In the genomic region with DNA sequence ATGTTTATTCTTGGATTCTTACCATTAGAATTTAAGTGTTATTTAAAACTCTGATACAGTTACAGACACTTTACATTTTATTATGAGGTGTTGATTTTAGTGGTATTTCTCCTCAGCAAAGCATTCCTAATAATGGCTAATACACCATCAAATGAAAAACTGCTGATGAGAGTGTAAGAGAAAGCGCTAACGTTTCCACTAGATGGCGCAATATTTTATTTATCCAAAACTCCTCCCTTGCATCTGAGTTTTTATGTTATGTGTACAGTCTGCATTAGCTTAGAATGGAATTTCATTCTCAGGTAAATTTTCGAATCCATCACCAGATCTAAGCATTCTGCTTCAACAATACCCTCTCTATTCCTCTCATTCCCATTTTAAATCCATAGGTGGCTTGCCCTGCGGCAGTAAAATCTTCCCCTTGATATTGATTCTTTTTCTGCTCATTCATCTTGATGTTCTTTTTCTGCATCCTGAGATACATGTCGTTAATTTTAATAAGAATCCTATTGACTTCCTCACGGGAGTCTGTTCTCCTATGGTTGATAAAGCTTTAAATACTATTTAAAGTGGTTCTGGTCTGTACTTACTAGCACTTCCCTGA, we compare ENCODE assay signal across 8 cellular contexts. TPM values are rescaled to one million over a fixed set of nuclear protein-coding genes. Genes with fewer than 3 reads are reported as not detected.
DNase-seq lines count a peak whose midpoint lies in the region; ATAC-seq and TF ChIP-seq lines count a peak whose summit lies in the region.

No MANE protein-coding gene starts in this region.

- H3K27me3 Mint-ChIP-seq in activated CD8-positive, alpha-beta memory T cell treated with anti-CD3 and anti-CD28 coated beads, Interleukin-2, amount 10 ng/mL, durations not matched to agents 7 days and 5 days: peaks cover 17% of the 10 kb centered on the region
- H3K27me3 Mint-ChIP-seq in H9 (ENCODE audit: low read depth): no peaks in the 10 kb centered on the region

- no peaks in the 10 kb centered on the region for H3K27me3 ChIP-seq in H9 (ENCODE audit: insufficient read depth, low read length)
- no peaks in the 10 kb centered on the region for H3K27me3 ChIP-seq in trophoblast cell (ENCODE audit: insufficient read depth, low read length)

- no peak overlapping the region for H4K5ac ChIP-seq in H9 (ENCODE audit: insufficient read length, low read depth, low read length)

- H2AK5ac ChIP-seq in H9 (ENCODE audit: insufficient read length, low read length) (no peak overlapping the region), trophoblast cell (ENCODE audit: low read length) (no peak overlapping the region)

- no peaks in the 10 kb centered on the region for H3K79me1 ChIP-seq in H9 (ENCODE audit: insufficient read depth, low read depth, low read length, poor library complexity, severe bottlenecking)
- H3K79me1 ChIP-seq in trophoblast cell (ENCODE audit: low read length): no peaks in the 10 kb centered on the region

- no peaks in the 10 kb centered on the region for H3K79me2 ChIP-seq in H9 (ENCODE audit: insufficient read depth, low read length)
- H3K79me2 ChIP-seq in trophoblast cell (ENCODE audit: control insufficient read depth, insufficient read depth, low read length, poor library complexity): no peaks in the 10 kb centered on the region

- H3K4me3 Mint-ChIP-seq in activated CD8-positive, alpha-beta memory T cell treated with anti-CD3 and anti-CD28 coated beads, Interleukin-2, amount 10 ng/mL, durations not matched to agents 7 days and 5 days: no peak overlapping the region
- no peak overlapping the region for H3K4me3 Mint-ChIP-seq in H9

- no peak overlapping the region for H4K12ac ChIP-seq in trophoblast cell (ENCODE audit: low read depth, low read length)

- H3K18ac ChIP-seq in H9 (ENCODE audit: insufficient read length, low read depth, low read length): no peak overlapping the region
- H3K18ac ChIP-seq in trophoblast cell (ENCODE audit: low read length): no peak overlapping the region

- no peak overlapping the region for H4K8ac ChIP-seq in H9 (replicated peaks; ENCODE audit: insufficient read length, low read depth, low read length)
- H4K8ac ChIP-seq in trophoblast cell (ENCODE audit: low read depth, low read length): no peak overlapping the region

- no peak overlapping the region for H3K4me2 ChIP-seq in H9 (ENCODE audit: insufficient read depth, insufficient read length, low read length)
- no peak overlapping the region for H3K4me2 ChIP-seq in trophoblast cell (ENCODE audit: low read length)

- CTCF ChIA-PET in activated CD8-positive, alpha-beta memory T cell treated with anti-CD3 and anti-CD28 coated beads, Interleukin-2, amount 10 ng/mL, durations not matched to agents 7 days and 5 days (lab: Charles Lee): interaction anchor here (0.8 to 5.9 kb wide), 9 partner anchors 10 to 285 kb away, joined by 3 to 139 read pairs (median 5); a partner anchor contains a TSS

- TF ChIP-seq CTCF in H9 (conservative IDR thresholded peaks at IDR 0.05) (peak; percentile 80), LNCAP (IDR thresholded peaks at IDR 0.05) (peak; percentile 58), fibroblast of the aortic adventitia (IDR thresholded peaks at IDR 0.05; ENCODE audit: insufficient read depth, low read length) (peak; percentile 56)

- no peak overlapping the region for H3K23ac ChIP-seq in H9 (ENCODE audit: insufficient read length, low read depth, low read length)
- H3K23ac ChIP-seq in trophoblast cell (ENCODE audit: low read length): no peak overlapping the region

- H3K27ac ChIP-seq in H9 (ENCODE audit: insufficient read length, low read depth, low read length): no peak overlapping the region
- no peak overlapping the region for H3K27ac ChIP-seq in trophoblast cell (ENCODE audit: low read depth, low read length)

- WGBS in H9 (ENCODE audit: extremely low coverage, insufficient read length, low lambda C conversion rate): no CpG with 5 or more reads among the region's 7 CpGs
- WGBS in trophoblast cell (ENCODE audit: extremely low coverage, insufficient coverage, insufficient read length): 100% methylated on average over 1 of the region's 7 CpGs

- H4K91ac ChIP-seq in H9 (ENCODE audit: insufficient read length, low read depth, low read length) (no peak overlapping the region), trophoblast cell (ENCODE audit: low read depth, low read length) (no peak overlapping the region)

- no peak overlapping the region for H3T11ph ChIP-seq in H9 (ENCODE audit: low read length)

- no peaks in the 10 kb centered on the region for H3K9me3 Mint-ChIP-seq in activated CD8-positive, alpha-beta memory T cell treated with anti-CD3 and anti-CD28 coated beads, Interleukin-2, amount 10 ng/mL, durations not matched to agents 7 days and 5 days (ENCODE audit: low read depth)
- no peaks in the 10 kb centered on the region for H3K9me3 Mint-ChIP-seq in H9

- H3K4me1 ChIP-seq in H9 (ENCODE audit: insufficient read depth, low read length) (no peaks in the 10 kb centered on the region), trophoblast cell (ENCODE audit: control insufficient read depth in 1 of 2, insufficient read depth in 2 of 2, low read length in 2 of 2) (no peaks in the 10 kb centered on the region)

- H2BK15ac ChIP-seq in H9 (ENCODE audit: low read depth, low read length): no peak overlapping the region

- peaks cover under 1% of the 10 kb centered on the region for H3K36me3 Mint-ChIP-seq in activated CD8-positive, alpha-beta memory T cell treated with anti-CD3 and anti-CD28 coated beads, Interleukin-2, amount 10 ng/mL, durations not matched to agents 7 days and 5 days
- H3K36me3 Mint-ChIP-seq in H9 (ENCODE audit: insufficient read depth in 1 of 3, low read depth in 3 of 3): no peaks in the 10 kb centered on the region

- H2BK12ac ChIP-seq in H9 (ENCODE audit: insufficient read length, low read depth, low read length) (no peak overlapping the region), trophoblast cell (ENCODE audit: low read length) (no peak overlapping the region)

- H4K20me1 ChIP-seq in H9 (ENCODE audit: control insufficient read depth, insufficient read depth, insufficient read length): no peaks in the 10 kb centered on the region

- no peaks in the 10 kb centered on the region for H3K36me3 ChIP-seq in trophoblast cell (ENCODE audit: control insufficient read depth in 1 of 2, insufficient read depth in 2 of 2, low read length in 2 of 2)

- ATAC-seq in activated CD8-positive, alpha-beta memory T cell treated with anti-CD3 and anti-CD28 coated beads, Interleukin-2, amount 10 ng/mL, durations not matched to agents 7 days and 5 days: peak; percentile 89
- no peak for ATAC-seq in GM19023 (IDR thresholded peaks at IDR 0.05; ENCODE audit: unreplicated experiment)

- H2BK120ac ChIP-seq in H9 (ENCODE audit: low read depth, low read length, poor library complexity, severe bottlenecking): no peak overlapping the region
- H2BK120ac ChIP-seq in trophoblast cell (ENCODE audit: insufficient read depth, low read length, poor library complexity): no peak overlapping the region

- H3K27ac Mint-ChIP-seq in activated CD8-positive, alpha-beta memory T cell treated with anti-CD3 and anti-CD28 coated beads, Interleukin-2, amount 10 ng/mL, durations not matched to agents 7 days and 5 days: no peak overlapping the region
- no peak overlapping the region for H3K27ac Mint-ChIP-seq in H9

- peaks cover 16% of the 10 kb centered on the region for H3K4me1 Mint-ChIP-seq in activated CD8-positive, alpha-beta memory T cell treated with anti-CD3 and anti-CD28 coated beads, Interleukin-2, amount 10 ng/mL, durations not matched to agents 7 days and 5 days
- no peaks in the 10 kb centered on the region for H3K4me1 Mint-ChIP-seq in H9

- H3K9ac ChIP-seq in H9 (ENCODE audit: extremely low read depth, insufficient read length, low read length) (no peak overlapping the region), trophoblast cell (ENCODE audit: low read length) (no peak overlapping the region)

- H2AFZ ChIP-seq in H9 (ENCODE audit: low read length): no peak overlapping the region
- H2AFZ ChIP-seq in trophoblast cell (ENCODE audit: insufficient read depth, low read length, poor library complexity): no peak overlapping the region

- H3K4ac ChIP-seq in H9 (ENCODE audit: low read depth, low read length) (no peak overlapping the region), trophoblast cell (ENCODE audit: low read depth, low read length) (no peak overlapping the region)

- H3K56ac ChIP-seq in H9 (ENCODE audit: insufficient read length, low read depth, low read length): no peak overlapping the region

- H3K14ac ChIP-seq in H9 (ENCODE audit: insufficient read depth, low read length) (no peak overlapping the region), trophoblast cell (ENCODE audit: low read length) (no peak overlapping the region)

- no peak overlapping the region for H2BK20ac ChIP-seq in H9 (ENCODE audit: low read depth, low read length, poor library complexity, severe bottlenecking)

- H3K23me2 ChIP-seq in H9 (ENCODE audit: insufficient read length, low read depth, low read length, poor library complexity, severe bottlenecking): no peaks in the 10 kb centered on the region

- DNase-seq in activated CD8-positive, alpha-beta memory T cell treated with anti-CD3 and anti-CD28 coated beads, Interleukin-2, amount 10 ng/mL, durations not matched to agents 7 days and 5 days: no peak
- no peak for DNase-seq in activated CD8-positive, alpha-beta memory T cell treated with anti-CD3 and anti-CD28 coated beads for 24 hours
- DNase-seq in H9 (no peak), SK-N-DZ (ENCODE audit: low spot score) (peak; percentile 34), fibroblast of the aortic adventitia (ENCODE audit: low read depth) (peak; percentile 71), trophoblast cell (peak; percentile 35 to 85)

- H3K4me3 ChIP-seq in fibroblast of the aortic adventitia (ENCODE audit: low read depth, low read length): no peak overlapping the region
- no peak overlapping the region for H3K4me3 ChIP-seq in trophoblast cell (ENCODE audit: low read depth, low read length)

- H3K9me3 ChIP-seq in H9 (ENCODE audit: control insufficient read depth, low read depth, low read length) (no peaks in the 10 kb centered on the region), trophoblast cell (ENCODE audit: insufficient read depth, low read depth, low read length) (no peaks in the 10 kb centered on the region)

- H2BK5ac ChIP-seq in H9 (ENCODE audit: insufficient read length, low read length) (no peak overlapping the region), trophoblast cell (ENCODE audit: low read depth, low read length, poor library complexity) (no peak overlapping the region)

RNA-seq across cellular contexts. Expression of a gene that starts 53.9 kb away (rescaled TPM):
- 10 to 100 TPM; 33.5 to 37.5 TPM for total RNA-seq in activated CD8-positive, alpha-beta memory T cell treated with anti-CD3 and anti-CD28 coated beads, Interleukin-2, amount 10 ng/mL, durations not matched to agents 7 days and 5 days
- total RNA-seq in H9 (2021) (60.1 and 61.5 TPM in 2 replicates), fibroblast of the aortic adventitia (ENCODE audit: low replicate concordance) (34.2 and 55.8 TPM in 2 replicates)
- 87.2 and 89.8 TPM in 2 replicates for polyA plus RNA-seq in SK-N-DZ (2014; cell fraction: cytosol; rRNA removed)
- 80.3 and 91.9 TPM in 2 replicates for polyA plus RNA-seq in SK-N-DZ (2014; cell fraction: nucleus; rRNA removed)
- polyA plus RNA-seq in trophoblast cell (2013): 38.2 and 41.0 TPM in 2 replicates

RNA-seq across cellular contexts. Expression of a gene that starts 54.1 kb away (rescaled TPM):
- total RNA-seq in activated CD8-positive, alpha-beta memory T cell treated with anti-CD3 and anti-CD28 coated beads, Interleukin-2, amount 10 ng/mL, durations not matched to agents 7 days and 5 days: 1 to 10 TPM; 1.8 to 1.9 TPM
- total RNA-seq in H9 (2021) (4.0 and 4.7 TPM in 2 replicates), fibroblast of the aortic adventitia (ENCODE audit: low replicate concordance) (1.6 and 2.3 TPM in 2 replicates)
- 1.4 and 4.2 TPM in 2 replicates for polyA plus RNA-seq in SK-N-DZ (2014; cell fraction: cytosol; rRNA removed)
- polyA plus RNA-seq in SK-N-DZ (2014; cell fraction: nucleus; rRNA removed): 11.8 and 17.5 TPM in 2 replicates
- 2.2 and 2.4 TPM in 2 replicates for polyA plus RNA-seq in trophoblast cell (2013)

Comparison
In these comparisons a context has a peak if more than half of its experiments do, and no peak if none do; other contexts are left out.
1. DNase-seq: peak in SK-N-DZ (single experiment), fibroblast of the aortic adventitia (single experiment) and trophoblast cell (2 of 2); none in activated CD8-positive, alpha-beta memory T cell treated with anti-CD3 and anti-CD28 coated beads, Interleukin-2, amount 10 ng/mL, durations not matched to agents 7 days and 5 days (single experiment), activated CD8-positive, alpha-beta memory T cell treated with anti-CD3 and anti-CD28 coated beads for 24 hours (single experiment) and H9 (single experiment).
2. Peak in every context shown above with its lines, with median percentiles within 50 percentile points of each other: CTCF ChIP-seq.